Comparison of ENCODE assay signal across 1 cellular context in genomic region chr11:86511086-86511551, GRCh38.
TF ChIP-seq lines count a peak whose summit lies in the region.

No MANE protein-coding gene starts in this region.

TF ChIP-seq in K562, 482 proteins besides CTCF, POLR2A, EP300 and RAD21 (continued from another document):
- TF ChIP-seq ZNF121 (CRISPR knock-in tag; conservative IDR thresholded peaks at IDR 0.05) (no peak), E2F6 (IDR thresholded peaks at IDR 0.05; ENCODE audit: borderline replicate concordance in 1 of 2, extremely low read depth in 1 of 2, insufficient read depth in 1 of 2, insufficient read length in 1 of 2, low read depth in 1 of 2, low read length in 1 of 2, poor library complexity in 1 of 2, severe bottlenecking in 1 of 2) (no peak), MTA1 (IDR thresholded peaks at IDR 0.05; ENCODE audit: borderline replicate concordance) (no peak), GTF2A2 (tag; IDR thresholded peaks at IDR 0.05) (no peak), RBM34 (IDR thresholded peaks at IDR 0.05; ENCODE audit: borderline replicate concordance, insufficient read depth, low read length) (no peak), ZBTB1 (CRISPR knock-in tag; IDR thresholded peaks at IDR 0.05; ENCODE audit: borderline replicate concordance, low read depth) (no peak), MYBL2 (IDR thresholded peaks at IDR 0.05; ENCODE audit: low read depth) (no peak), MYBL2 (CRISPR knock-in tag; IDR thresholded peaks at IDR 0.05; ENCODE audit: borderline replicate concordance) (no peak), THAP7 (CRISPR knock-in tag; IDR thresholded peaks at IDR 0.05) (no peak), ZNF280B (CRISPR knock-in tag; IDR thresholded peaks at IDR 0.05) (no peak), ASH1L (IDR thresholded peaks at IDR 0.05; ENCODE audit: borderline replicate concordance, low read depth, partially characterized antibody) (no peak), MXD1 (CRISPR knock-in tag; IDR thresholded peaks at IDR 0.05; ENCODE audit: borderline replicate concordance, poor library complexity, severe bottlenecking) (no peak), CC2D1A (IDR thresholded peaks at IDR 0.05) (no peak), U2AF2 (optimal IDR thresholded peaks at IDR 0.05; ENCODE audit: low read depth, low read length) (no peak), RUNX1 (IDR thresholded peaks at IDR 0.05; ENCODE audit: low read depth) (no peak), JUN (IDR thresholded peaks at IDR 0.05; ENCODE audit: borderline replicate concordance, low read depth, low read length) (0 out of 2 replicates have a peak, but pooled peaks have one; percentile 60), JUN (CRISPR knock-in tag; IDR thresholded peaks at IDR 0.05; ENCODE audit: borderline replicate concordance) (no peak), BRD4 (IDR thresholded peaks at IDR 0.05) (no peak), NUFIP1 (IDR thresholded peaks at IDR 0.05; ENCODE audit: partially characterized antibody) (no peak), BACH1 (tag; IDR thresholded peaks at IDR 0.05) (peak; percentile 73; the same call in 1 of the 2 replicates), ZNF274 (IDR thresholded peaks at IDR 0.05; ENCODE audit: borderline replicate concordance, low read depth, low read length) (no peak), KLF1 (tag; IDR thresholded peaks at IDR 0.05) (no peak), ZNF41 (CRISPR knock-in tag; conservative IDR thresholded peaks at IDR 0.05) (no peak), L3MBTL2 (IDR thresholded peaks at IDR 0.05) (no peak), KLF16 (IDR thresholded peaks at IDR 0.05) (no peak), PHF21A (IDR thresholded peaks at IDR 0.05; ENCODE audit: borderline replicate concordance, low read depth) (no peak), ID3 (CRISPR knock-in tag; IDR thresholded peaks at IDR 0.05) (no peak), ID3 (tag; IDR thresholded peaks at IDR 0.05) (peak; percentile 80), RB1 (IDR thresholded peaks at IDR 0.05; ENCODE audit: low read depth) (no peak), ZNF778 (CRISPR knock-in tag; IDR thresholded peaks at IDR 0.05) (no peak), CBX8 (IDR thresholded peaks at IDR 0.05; ENCODE audit: borderline replicate concordance, extremely low read depth, low read depth, low read length, poor library complexity, severe bottlenecking) (no peak), ZKSCAN8 (CRISPR knock-in tag; IDR thresholded peaks at IDR 0.05) (0 out of 2 replicates have a peak, but pooled peaks have one; percentile 27), LARP7 (IDR thresholded peaks at IDR 0.05) (no peak), PBX2 (CRISPR knock-in tag; IDR thresholded peaks at IDR 0.05; ENCODE audit: low read depth) (no peak), PBX2 (tag; conservative IDR thresholded peaks at IDR 0.05; ENCODE audit: low read depth) (no peak), COPS2 (conservative IDR thresholded peaks at IDR 0.05) (no peak), NBN (IDR thresholded peaks at IDR 0.05; ENCODE audit: low read depth) (no peak; the same call in 1 of the 2 replicates)
- TF ChIP-seq, protein P1, sequence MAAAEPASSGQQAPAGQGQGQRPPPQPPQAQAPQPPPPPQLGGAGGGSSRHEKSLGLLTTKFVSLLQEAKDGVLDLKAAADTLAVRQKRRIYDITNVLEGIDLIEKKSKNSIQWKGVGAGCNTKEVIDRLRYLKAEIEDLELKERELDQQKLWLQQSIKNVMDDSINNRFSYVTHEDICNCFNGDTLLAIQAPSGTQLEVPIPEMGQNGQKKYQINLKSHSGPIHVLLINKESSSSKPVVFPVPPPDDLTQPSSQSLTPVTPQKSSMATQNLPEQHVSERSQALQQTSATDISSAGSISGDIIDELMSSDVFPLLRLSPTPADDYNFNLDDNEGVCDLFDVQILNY (CRISPR knock-in tag; IDR thresholded peaks at IDR 0.05): no peak
- TF ChIP-seq, protein P2, sequence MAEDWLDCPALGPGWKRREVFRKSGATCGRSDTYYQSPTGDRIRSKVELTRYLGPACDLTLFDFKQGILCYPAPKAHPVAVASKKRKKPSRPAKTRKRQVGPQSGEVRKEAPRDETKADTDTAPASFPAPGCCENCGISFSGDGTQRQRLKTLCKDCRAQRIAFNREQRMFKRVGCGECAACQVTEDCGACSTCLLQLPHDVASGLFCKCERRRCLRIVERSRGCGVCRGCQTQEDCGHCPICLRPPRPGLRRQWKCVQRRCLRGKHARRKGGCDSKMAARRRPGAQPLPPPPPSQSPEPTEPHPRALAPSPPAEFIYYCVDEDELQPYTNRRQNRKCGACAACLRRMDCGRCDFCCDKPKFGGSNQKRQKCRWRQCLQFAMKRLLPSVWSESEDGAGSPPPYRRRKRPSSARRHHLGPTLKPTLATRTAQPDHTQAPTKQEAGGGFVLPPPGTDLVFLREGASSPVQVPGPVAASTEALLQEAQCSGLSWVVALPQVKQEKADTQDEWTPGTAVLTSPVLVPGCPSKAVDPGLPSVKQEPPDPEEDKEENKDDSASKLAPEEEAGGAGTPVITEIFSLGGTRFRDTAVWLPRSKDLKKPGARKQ (CRISPR knock-in tag; IDR thresholded peaks at IDR 0.05): no peak
- TF ChIP-seq, protein P3, sequence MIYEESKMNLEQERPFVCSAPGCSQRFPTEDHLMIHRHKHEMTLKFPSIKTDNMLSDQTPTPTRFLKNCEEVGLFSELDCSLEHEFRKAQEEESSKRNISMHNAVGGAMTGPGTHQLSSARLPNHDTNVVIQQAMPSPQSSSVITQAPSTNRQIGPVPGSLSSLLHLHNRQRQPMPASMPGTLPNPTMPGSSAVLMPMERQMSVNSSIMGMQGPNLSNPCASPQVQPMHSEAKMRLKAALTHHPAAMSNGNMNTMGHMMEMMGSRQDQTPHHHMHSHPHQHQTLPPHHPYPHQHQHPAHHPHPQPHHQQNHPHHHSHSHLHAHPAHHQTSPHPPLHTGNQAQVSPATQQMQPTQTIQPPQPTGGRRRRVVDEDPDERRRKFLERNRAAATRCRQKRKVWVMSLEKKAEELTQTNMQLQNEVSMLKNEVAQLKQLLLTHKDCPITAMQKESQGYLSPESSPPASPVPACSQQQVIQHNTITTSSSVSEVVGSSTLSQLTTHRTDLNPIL (CRISPR knock-in tag; IDR thresholded peaks at IDR 0.05): no peak
- TF ChIP-seq, protein P4, sequence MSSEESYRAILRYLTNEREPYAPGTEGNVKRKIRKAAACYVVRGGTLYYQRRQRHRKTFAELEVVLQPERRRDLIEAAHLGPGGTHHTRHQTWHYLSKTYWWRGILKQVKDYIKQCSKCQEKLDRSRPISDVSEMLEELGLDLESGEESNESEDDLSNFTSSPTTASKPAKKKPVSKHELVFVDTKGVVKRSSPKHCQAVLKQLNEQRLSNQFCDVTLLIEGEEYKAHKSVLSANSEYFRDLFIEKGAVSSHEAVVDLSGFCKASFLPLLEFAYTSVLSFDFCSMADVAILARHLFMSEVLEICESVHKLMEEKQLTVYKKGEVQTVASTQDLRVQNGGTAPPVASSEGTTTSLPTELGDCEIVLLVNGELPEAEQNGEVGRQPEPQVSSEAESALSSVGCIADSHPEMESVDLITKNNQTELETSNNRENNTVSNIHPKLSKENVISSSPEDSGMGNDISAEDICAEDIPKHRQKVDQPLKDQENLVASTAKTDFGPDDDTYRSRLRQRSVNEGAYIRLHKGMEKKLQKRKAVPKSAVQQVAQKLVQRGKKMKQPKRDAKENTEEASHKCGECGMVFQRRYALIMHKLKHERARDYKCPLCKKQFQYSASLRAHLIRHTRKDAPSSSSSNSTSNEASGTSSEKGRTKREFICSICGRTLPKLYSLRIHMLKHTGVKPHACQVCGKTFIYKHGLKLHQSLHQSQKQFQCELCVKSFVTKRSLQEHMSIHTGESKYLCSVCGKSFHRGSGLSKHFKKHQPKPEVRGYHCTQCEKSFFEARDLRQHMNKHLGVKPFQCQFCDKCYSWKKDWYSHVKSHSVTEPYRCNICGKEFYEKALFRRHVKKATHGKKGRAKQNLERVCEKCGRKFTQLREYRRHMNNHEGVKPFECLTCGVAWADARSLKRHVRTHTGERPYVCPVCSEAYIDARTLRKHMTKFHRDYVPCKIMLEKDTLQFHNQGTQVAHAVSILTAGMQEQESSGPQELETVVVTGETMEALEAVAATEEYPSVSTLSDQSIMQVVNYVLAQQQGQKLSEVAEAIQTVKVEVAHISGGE (CRISPR knock-in tag; IDR thresholded peaks at IDR 0.05): no peak
- TF ChIP-seq, protein P5, sequence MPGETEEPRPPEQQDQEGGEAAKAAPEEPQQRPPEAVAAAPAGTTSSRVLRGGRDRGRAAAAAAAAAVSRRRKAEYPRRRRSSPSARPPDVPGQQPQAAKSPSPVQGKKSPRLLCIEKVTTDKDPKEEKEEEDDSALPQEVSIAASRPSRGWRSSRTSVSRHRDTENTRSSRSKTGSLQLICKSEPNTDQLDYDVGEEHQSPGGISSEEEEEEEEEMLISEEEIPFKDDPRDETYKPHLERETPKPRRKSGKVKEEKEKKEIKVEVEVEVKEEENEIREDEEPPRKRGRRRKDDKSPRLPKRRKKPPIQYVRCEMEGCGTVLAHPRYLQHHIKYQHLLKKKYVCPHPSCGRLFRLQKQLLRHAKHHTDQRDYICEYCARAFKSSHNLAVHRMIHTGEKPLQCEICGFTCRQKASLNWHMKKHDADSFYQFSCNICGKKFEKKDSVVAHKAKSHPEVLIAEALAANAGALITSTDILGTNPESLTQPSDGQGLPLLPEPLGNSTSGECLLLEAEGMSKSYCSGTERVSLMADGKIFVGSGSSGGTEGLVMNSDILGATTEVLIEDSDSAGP (CRISPR knock-in tag; IDR thresholded peaks at IDR 0.05): no peak
- TF ChIP-seq, protein P6, sequence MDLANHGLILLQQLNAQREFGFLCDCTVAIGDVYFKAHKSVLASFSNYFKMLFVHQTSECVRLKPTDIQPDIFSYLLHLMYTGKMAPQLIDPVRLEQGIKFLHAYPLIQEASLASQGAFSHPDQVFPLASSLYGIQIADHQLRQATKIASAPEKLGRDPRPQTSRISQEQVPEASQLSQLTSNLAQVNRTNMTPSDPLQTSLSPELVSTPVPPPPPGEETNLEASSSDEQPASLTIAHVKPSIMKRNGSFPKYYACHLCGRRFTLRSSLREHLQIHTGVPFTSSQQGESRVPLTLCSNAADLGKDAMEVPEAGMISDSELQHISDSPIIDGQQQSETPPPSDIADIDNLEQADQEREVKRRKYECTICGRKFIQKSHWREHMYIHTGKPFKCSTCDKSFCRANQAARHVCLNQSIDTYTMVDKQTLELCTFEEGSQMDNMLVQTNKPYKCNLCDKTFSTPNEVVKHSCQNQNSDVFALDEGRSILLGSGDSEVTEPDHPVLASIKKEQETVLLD (IDR thresholded peaks at IDR 0.05): no peak
